ENCODE assay signal across 1 cellular context in the genomic region with DNA sequence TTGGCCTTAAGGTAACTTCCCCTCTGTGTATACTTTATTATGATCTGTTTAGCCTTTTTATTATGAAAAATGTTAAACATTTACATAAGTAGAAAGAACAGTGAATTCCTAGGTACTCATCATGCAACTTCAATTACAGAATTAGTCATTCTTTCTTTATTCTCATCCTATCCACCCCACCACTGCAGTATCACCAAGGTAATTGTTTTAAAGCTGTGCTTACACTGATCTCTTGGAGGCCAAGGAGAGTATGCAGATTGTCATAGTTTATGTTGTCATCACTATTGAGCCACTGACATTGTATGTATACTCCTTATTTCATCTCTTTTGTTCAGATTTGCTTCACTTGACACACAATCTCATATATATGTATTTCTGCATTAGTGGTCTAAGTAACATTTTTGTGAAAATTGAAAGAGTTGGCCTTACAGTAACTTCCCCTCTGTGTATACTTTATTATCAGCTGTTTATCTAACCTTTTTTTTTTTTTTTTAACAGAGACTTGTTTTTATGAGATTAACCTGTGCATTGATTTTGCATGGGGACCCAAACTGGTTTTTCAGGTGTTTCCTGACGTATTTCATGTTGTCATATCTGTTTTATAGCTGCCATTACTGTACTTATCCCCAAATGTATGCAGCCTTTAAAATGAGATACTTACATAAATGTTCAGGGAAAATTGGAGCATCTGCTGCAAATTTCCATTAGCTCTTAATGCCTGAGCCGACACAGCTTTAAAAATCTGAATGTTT.
TF ChIP-seq lines count a peak whose summit lies in the region.

No MANE protein-coding gene starts in this region.

TF ChIP-seq in IMR-90, 13 proteins besides CTCF, POLR2A, EP300 and RAD21:
- no peak for TF ChIP-seq SMC3 (IDR thresholded peaks at IDR 0.05; ENCODE audit: low read depth, low read length)
- no peak for TF ChIP-seq FOS (IDR thresholded peaks at IDR 0.05; ENCODE audit: low read depth, low read length)
- no peak for TF ChIP-seq RCOR1 (IDR thresholded peaks at IDR 0.05; ENCODE audit: insufficient replicate concordance, low read length)
- no peak for TF ChIP-seq CEBPB (IDR thresholded peaks at IDR 0.05; ENCODE audit: low read depth, low read length)
